ENCODE assay signal across 9 cellular contexts in genomic region chr17:8151641-8152111, GRCh38. TPM values are rescaled to one million over a fixed set of nuclear protein-coding genes. Genes with fewer than 3 reads are reported as not detected.
DNase-seq lines count a peak whose midpoint lies in the region; ATAC-seq and TF ChIP-seq lines count a peak whose summit lies in the region.
"Had no signal": no experiment of that assay in that cellular context is flagged by ENCODE, and none has a peak within 500 bp of the region (broad histone marks: within the 10 kb centered on the region; RNA-seq: fewer than 3 reads in every experiment).

No MANE protein-coding gene starts in this region.

- H3K4me1 ChIP-seq in duodenal mucosa (ENCODE audit: control insufficient read depth in 1 of 2, insufficient read depth in 2 of 2, low read length in 2 of 2) (peaks cover 41 to 46% of the 10 kb centered on the region in 2 donors), right lobe of liver (peaks cover 0 to 27% (median 9%) of the 10 kb centered on the region in 4 donors)

- TF ChIP-seq POLR2A in right lobe of liver (IDR thresholded peaks at IDR 0.05), result no peak

- peak in 1 of 4 donors; percentile 0 for ATAC-seq in right lobe of liver
- ATAC-seq in HG03457 (IDR thresholded peaks at IDR 0.05; ENCODE audit: unreplicated experiment), result no peak

- 17% methylated on average over 22 of the region's 22 CpGs for WGBS in right lobe of liver (ENCODE audit: insufficient coverage, low coverage, low lambda C conversion rate, missing lambda C conversion rate)

- peak overlapping the region; percentile 82 to 87 for H3K4me3 ChIP-seq in duodenal mucosa (ENCODE audit: low read depth in 1 of 2, low read length in 2 of 2)
- H3K4me3 ChIP-seq in right lobe of liver, result peak overlapping the region; percentile 62 to 94 (median 65)

- H3K9ac ChIP-seq in duodenal mucosa (ENCODE audit: low read depth in 1 of 2, low read length in 2 of 2), result peak overlapping the region; percentile 99 to 100

- H3K9me3 ChIP-seq in duodenal mucosa (ENCODE audit: control insufficient read depth in 1 of 2, low read length in 2 of 2) (no peaks in the 10 kb centered on the region), right lobe of liver (no peaks in the 10 kb centered on the region)

- H3K27me3 ChIP-seq in duodenal mucosa (ENCODE audit: control insufficient read depth in 1 of 2, insufficient read depth in 2 of 2, low read length in 2 of 2) (no peaks in the 10 kb centered on the region), right lobe of liver (no peaks in the 10 kb centered on the region)

- DNase-seq in activated T-cell treated with anti-CD3 and anti-CD28 coated beads, Interleukin-2, amount 50 U/mL, for 1 hour, result peak; percentile 63
- DNase-seq in activated T-cell treated with anti-CD3 and anti-CD28 coated beads for 4 hours (no peak), RPMI7951 (ENCODE audit: low read depth) (peak; percentile 46), right lobe of liver (peak; percentile 76 to 87 (median 83)), substantia nigra (lab: John Stamatoyannopoulos, UW) (peak in 46 of 49 donors; percentile 37 to 82 (median 64)), COR-L47 (lab: John Stamatoyannopoulos, UW) (no peak)

- intact Hi-C loops in right lobe of liver (cut with DNase I), result no loop called here

- TF ChIP-seq CTCF in right lobe of liver (IDR thresholded peaks at IDR 0.05), result no peak

- peak overlapping the region; percentile 98 for H3K27ac ChIP-seq in duodenal mucosa (ENCODE audit: low read depth, low read length)
- peak overlapping the region; percentile 99 to 100 (median 100) for H3K27ac ChIP-seq in right lobe of liver
- H3K27ac ChIP-seq in substantia nigra (ENCODE audit: low read depth, low read length, poor library complexity, severe bottlenecking), result peak overlapping the region; percentile 99

- peaks cover 33 to 37% of the 10 kb centered on the region in 2 donors for H3K36me3 ChIP-seq in duodenal mucosa (ENCODE audit: control insufficient read depth in 1 of 2, insufficient read depth in 2 of 2, low read length in 2 of 2)
- peaks cover 14 to 48% (median 35%) of the 10 kb centered on the region in 4 donors for H3K36me3 ChIP-seq in right lobe of liver

RNA-seq across cellular contexts. Expression of gene PER1, which starts 0.5 kb away (rescaled TPM):
- 3.0 and 8.2 TPM in 2 replicates for total RNA-seq in RPMI7951 (2014; rRNA removed; shearing (Covaris generic))
- total RNA-seq in right lobe of liver, result 100 to 1,000 TPM in 1 of 6 experiments, 10 to 100 TPM in 5; 25.7 to 118 (median 55.2) TPM

RNA-seq across cellular contexts. Expression of gene VAMP2, which starts 11.1 kb away (rescaled TPM):
- total RNA-seq in RPMI7951 (2014; rRNA removed; shearing (Covaris generic)), result 2.0 and 2.1 TPM in 2 replicates
- total RNA-seq in right lobe of liver, result 10 to 100 TPM in 4 of 6 experiments, 1 to 10 TPM in 2; 4.4 to 18.6 (median 13.2) TPM

RNA-seq across cellular contexts. Expression of gene TMEM107, which starts 24.5 kb away (rescaled TPM):
- 53.3 and 64.7 TPM in 2 replicates for total RNA-seq in RPMI7951 (2014; rRNA removed; shearing (Covaris generic))
- total RNA-seq in right lobe of liver, result 1 to 10 TPM; 2.3 to 5.0 (median 3.4) TPM

RNA-seq across cellular contexts. Expression of gene HES7, which starts 27.8 kb away (rescaled TPM):
- 0.48 TPM in 1 of 2 replicates, not detected in the other for total RNA-seq in RPMI7951 (2014; rRNA removed; shearing (Covaris generic))
- not detected for total RNA-seq in right lobe of liver

RNA-seq across cellular contexts. Expression of gene ALOXE3, which starts 33.4 kb away (rescaled TPM):
- total RNA-seq in RPMI7951 (2014; rRNA removed; shearing (Covaris generic)), result 0.12 TPM in 1 of 2 replicates, not detected in the other
- not detected for total RNA-seq in right lobe of liver
- total RNA-seq: pulmonary artery endothelial cell had no signal

Comparison
In these comparisons a context has a peak if more than half of its experiments do, and no peak if none do; other contexts are left out.
1. DNase-seq: peak in activated T-cell treated with anti-CD3 and anti-CD28 coated beads, Interleukin-2, amount 50 U/mL, for 1 hour (single experiment), RPMI7951 (single experiment), right lobe of liver (3 of 3) and substantia nigra (46 of 49); none in activated T-cell treated with anti-CD3 and anti-CD28 coated beads for 4 hours (single experiment) and COR-L47 (single experiment).
2. Peak in every context shown above with its lines, with median percentiles within 50 percentile points of each other: H3K27ac ChIP-seq.